ENCODE assay signal across 13 cellular contexts in genomic region chr7:128755816-128756476, GRCh38. TPM values are rescaled to one million over a fixed set of nuclear protein-coding genes. Genes with fewer than 3 reads are reported as not detected.
DNase-seq lines count a peak whose midpoint lies in the region; ATAC-seq lines count a peak whose summit lies in the region.
"Had no signal": no experiment of that assay in that cellular context is flagged by ENCODE, and none has a peak within 500 bp of the region (broad histone marks: within the 10 kb centered on the region; RNA-seq: fewer than 3 reads in every experiment).

No MANE protein-coding gene starts in this region.

- H3K9ac ChIP-seq in stomach smooth muscle (ENCODE audit: low read length in 2 of 2), result peak overlapping the region; percentile 72 to 81

- H3K27me3 ChIP-seq in stomach smooth muscle (ENCODE audit: control insufficient read depth in 1 of 2, insufficient read depth in 2 of 2, low read length in 2 of 2), result no peaks in the 10 kb centered on the region
- no peaks in the 10 kb centered on the region for H3K27me3 ChIP-seq in effector memory CD4-positive, alpha-beta T cell (replicated peaks; ENCODE audit: control insufficient read depth, insufficient read depth, low read length, poor library complexity, severe bottlenecking)

- H3K9me3 ChIP-seq in stomach smooth muscle (ENCODE audit: control insufficient read depth in 2 of 2, low read length in 2 of 2), result no peaks in the 10 kb centered on the region
- no peaks in the 10 kb centered on the region for H3K9me3 ChIP-seq in effector memory CD4-positive, alpha-beta T cell (ENCODE audit: control insufficient read depth, low read length)

- peak; percentile 80 for DNase-seq in HS-5 (ENCODE audit: low read depth)
- no peak for DNase-seq in left ventricle myocardium superior
- no peak for DNase-seq in stimulated activated CD4-positive, alpha-beta T cell treated with anti-CD3 and anti-CD28 coated beads, Interleukin-4, amount 100 ng/mL, for 4 hours
- no peak for DNase-seq in effector memory CD4-positive, alpha-beta T cell
- no peak for DNase-seq in NCI-H2196 treated with DMSO at 0.1 percent for 48 hours (lab: John Stamatoyannopoulos, UW; ENCODE audit: unreplicated experiment)
- DNase-seq: activated T-cell treated with anti-CD3 and anti-CD28 coated beads, Interleukin-2, amount 50 U/mL, for 4 hours; NCI-H146; stimulated activated CD4-positive, alpha-beta T cell treated with anti-CD3 and anti-CD28 coated beads, Interleukin-4, amount 100 ng/mL, for 1 hour; SW 1271 had no signal

- H3K4me3 ChIP-seq in stomach smooth muscle (ENCODE audit: low read length in 2 of 2), result peak overlapping the region in 1 of 2 donors; percentile 35
- H3K4me3 ChIP-seq in effector memory CD4-positive, alpha-beta T cell (ENCODE audit: insufficient read depth, low read depth, low read length, poor library complexity, severe bottlenecking), result no peak overlapping the region

- peaks cover 12 to 13% of the 10 kb centered on the region in 2 donors for H3K36me3 ChIP-seq in stomach smooth muscle (ENCODE audit: control insufficient read depth in 2 of 2, insufficient read depth in 2 of 2, low read length in 2 of 2)
- peaks cover 28% of the 10 kb centered on the region for H3K36me3 ChIP-seq in effector memory CD4-positive, alpha-beta T cell (ENCODE audit: control insufficient read depth, insufficient read depth, low read length)

- peak; percentile 69 for ATAC-seq in left ventricle myocardium superior
- no peak for ATAC-seq in GM19452 (IDR thresholded peaks at IDR 0.05; ENCODE audit: unreplicated experiment)
- ATAC-seq: activated T-cell treated with anti-CD3 and anti-CD28 coated beads, Interleukin-2, amount 50 U/mL, for 4 hours had no signal

- intact Hi-C loops in left ventricle myocardium superior (cut with micrococcal nuclease), result no loop called here

- H3K4me1 ChIP-seq in stomach smooth muscle (ENCODE audit: control insufficient read depth, insufficient read depth, low read length), result peaks cover 16% of the 10 kb centered on the region
- no peaks in the 10 kb centered on the region for H3K4me1 ChIP-seq in effector memory CD4-positive, alpha-beta T cell (ENCODE audit: control insufficient read depth, insufficient read depth, low read length, poor library complexity, severe bottlenecking)

- H3K27ac ChIP-seq in angular gyrus (ENCODE audit: low read depth, low read length) (peak overlapping the region; percentile 14), stomach smooth muscle (ENCODE audit: low read length) (peak overlapping the region; percentile 95)
- no peak overlapping the region for H3K27ac ChIP-seq in effector memory CD4-positive, alpha-beta T cell (ENCODE audit: insufficient read depth, low read length, poor library complexity, severe bottlenecking)

RNA-seq across cellular contexts. Expression of gene CALU, which starts 16.8 kb away (rescaled TPM):
- 186 TPM for total RNA-seq in left ventricle myocardium superior

RNA-seq across cellular contexts. Expression of gene OPN1SW, which starts 19.6 kb away (rescaled TPM):
- total RNA-seq in left ventricle myocardium superior, result not detected
- total RNA-seq: activated T-cell treated with anti-CD3 and anti-CD28 coated beads, Interleukin-2, amount 50 U/mL, for 4 hours; mesenteric fat pad had no signal

RNA-seq across cellular contexts. Expression of gene CCDC136, which starts 35.8 kb away (rescaled TPM):
- 6.5 TPM for total RNA-seq in left ventricle myocardium superior
